8 cellular contexts compared by ENCODE assay signal in the genomic region with DNA sequence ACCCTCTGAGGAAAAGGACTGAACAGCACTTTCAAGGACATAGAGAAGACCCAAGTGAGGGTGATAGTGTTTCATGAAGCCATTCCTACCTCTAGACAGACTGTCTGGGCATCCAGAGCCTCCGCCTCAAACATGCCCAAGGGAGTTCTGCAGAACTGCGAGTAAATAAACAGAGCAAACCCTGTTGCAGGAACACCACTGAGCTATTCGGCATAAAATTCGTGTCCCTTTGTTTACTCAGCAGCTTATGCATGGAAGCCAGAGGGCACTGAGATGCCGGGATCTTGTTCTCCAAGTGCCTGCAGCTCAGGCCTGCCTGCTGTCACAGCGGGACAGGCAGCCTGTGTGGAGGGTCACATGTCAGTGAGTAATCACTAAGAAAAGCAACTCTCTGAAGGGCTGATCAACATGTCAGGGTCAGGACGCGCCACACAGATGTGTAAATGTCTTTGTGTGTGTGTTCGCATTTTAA.
DNase-seq lines count a peak whose midpoint lies in the region; ATAC-seq and TF ChIP-seq lines count a peak whose summit lies in the region.

No MANE protein-coding gene starts in this region.

- H3K27ac ChIP-seq in gastrocnemius medialis: peak overlapping the region; percentile 84 to 88 (median 87)

- no peaks in the 10 kb centered on the region for H3K27me3 Mint-ChIP-seq in T-helper 2 cell treated with Interferon-gamma antibody and Interleukin-4, amounts not matched to agents 5 μg/mL and 100 μg/mL, for 36 hours (ENCODE audit: low read depth)

- ATAC-seq in gastrocnemius medialis (peak; percentile 97 to 98), GM19328 (IDR thresholded peaks at IDR 0.05; ENCODE audit: unreplicated experiment) (no peak), HG03565 (IDR thresholded peaks at IDR 0.05; ENCODE audit: unreplicated experiment) (no peak)

- H3K27ac Mint-ChIP-seq in T-helper 2 cell treated with Interferon-gamma antibody and Interleukin-4, amounts not matched to agents 5 μg/mL and 100 μg/mL, for 36 hours: no peak overlapping the region

- no peak overlapping the region for H3K4me3 Mint-ChIP-seq in T-helper 2 cell treated with Interferon-gamma antibody and Interleukin-4, amounts not matched to agents 5 μg/mL and 100 μg/mL, for 36 hours

- peak in 1 of 2 donors; percentile 34 for TF ChIP-seq POLR2A in gastrocnemius medialis (IDR thresholded peaks at IDR 0.05)

- H3K4me1 Mint-ChIP-seq in T-helper 2 cell treated with Interferon-gamma antibody and Interleukin-4, amounts not matched to agents 5 μg/mL and 100 μg/mL, for 36 hours (ENCODE audit: low read depth): no peaks in the 10 kb centered on the region

- H3K4me1 ChIP-seq in gastrocnemius medialis: peaks cover 14 to 17% of the 10 kb centered on the region in 2 donors

- H3K36me3 Mint-ChIP-seq in T-helper 2 cell treated with Interferon-gamma antibody and Interleukin-4, amounts not matched to agents 5 μg/mL and 100 μg/mL, for 36 hours (ENCODE audit: low read depth): no peaks in the 10 kb centered on the region

- peak overlapping the region in 2 of 4 donors; percentile 12 to 25 for H3K4me3 ChIP-seq in gastrocnemius medialis

- no peaks in the 10 kb centered on the region for H3K36me3 ChIP-seq in gastrocnemius medialis

- peak; percentile 34 to 62 (median 44) for TF ChIP-seq CTCF in gastrocnemius medialis (IDR thresholded peaks at IDR 0.05 in 4 of 5, conservative IDR thresholded peaks at IDR 0.05 in 1 of 5)

- H3K27me3 ChIP-seq in gastrocnemius medialis: no peaks in the 10 kb centered on the region

- intact Hi-C loops in gastrocnemius medialis (cut with DNase I; ENCODE audit: low total_unique reads): loop anchor here (1.0 to 10.0 kb wide), 6 partner anchors 13 to 430 kb away; a partner anchor contains a TSS

- DNase-seq in M059J (ENCODE audit: low read depth) (peak; percentile 76), amygdala (lab: John Stamatoyannopoulos, UW) (peak in 53 of 56 donors; percentile 2 to 86 (median 53)), hepatic stellate cell (ENCODE audit: low spot score) (peak; percentile 8), gastrocnemius medialis (peak; percentile 83 to 88), KBM-7 (no peak)
- DNase-seq in T-helper 2 cell treated with Interferon-gamma antibody and Interleukin-4, amounts not matched to agents 5 μg/mL and 100 μg/mL, for 36 hours (ENCODE audit: low spot score): no peak

- H3K9me3 ChIP-seq in gastrocnemius medialis: no peaks in the 10 kb centered on the region

- no peaks in the 10 kb centered on the region for H3K9me3 Mint-ChIP-seq in T-helper 2 cell treated with Interferon-gamma antibody and Interleukin-4, amounts not matched to agents 5 μg/mL and 100 μg/mL, for 36 hours

- in situ Hi-C loops in gastrocnemius medialis (cut with MboI; ENCODE audit: low sequenced_read_pairs in 4 of 4): loop anchor here in 2 of 4 donors (10.0 to 25.0 kb wide), 2 partner anchors 170 to 178 kb away; no protein-coding TSS in a partner anchor
- in situ Hi-C loops in KBM-7 (cut with MboI; ENCODE audit: low pct_unique_long_range_greater_than_20kb, low sequenced_read_pairs): no loop called here

Comparison
In these comparisons a context has a peak if more than half of its experiments do, and no peak if none do; other contexts are left out.
1. DNase-seq: peak in M059J (single experiment), amygdala (53 of 56), hepatic stellate cell (single experiment) and gastrocnemius medialis (2 of 2); none in T-helper 2 cell treated with Interferon-gamma antibody and Interleukin-4, amounts not matched to agents 5 μg/mL and 100 μg/mL, for 36 hours (single experiment) and KBM-7 (single experiment).
2. ATAC-seq: peak in gastrocnemius medialis (2 of 2); none in GM19328 (single experiment) and HG03565 (single experiment).